ENCODE assay signal across 19 cellular contexts in the genomic region with DNA sequence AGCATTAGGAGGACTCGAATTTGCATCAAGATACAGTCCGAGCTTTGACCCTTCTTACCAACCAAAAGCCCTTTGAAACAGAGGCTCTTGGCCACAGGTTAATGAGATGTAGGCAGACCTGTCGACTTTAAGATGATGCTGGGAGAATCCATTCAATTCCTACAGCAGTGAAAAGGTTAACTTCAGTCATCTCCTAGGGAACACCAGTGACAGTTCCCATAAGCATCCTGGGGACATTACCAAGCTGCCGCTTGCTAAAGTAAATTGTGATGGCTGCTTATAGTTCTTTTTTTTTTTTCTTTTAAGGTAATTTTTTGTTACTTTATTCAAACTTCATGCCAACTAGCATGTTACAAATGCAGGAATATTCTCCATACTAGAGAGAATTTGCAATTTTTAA.
DNase-seq lines count a peak whose midpoint lies in the region; ATAC-seq and TF ChIP-seq lines count a peak whose summit lies in the region.
"Had no signal": no experiment of that assay in that cellular context is flagged by ENCODE, and none has a peak within 500 bp of the region (broad histone marks: within the 10 kb centered on the region; RNA-seq: fewer than 3 reads in every experiment).

No MANE protein-coding gene starts in this region.

- TF ChIP-seq RAD21 in neural cell (conservative IDR thresholded peaks at IDR 0.05), result peak; percentile 25

- peak overlapping the region; percentile 95 for H3K27ac ChIP-seq in neural cell (ENCODE audit: low read length)
- H3K27ac ChIP-seq: 22Rv1, BLaER1, KMS-11 had no signal

- TF ChIP-seq EP300 in neural cell (conservative IDR thresholded peaks at IDR 0.05; ENCODE audit: poor library complexity, severe bottlenecking), result peak; percentile 70

- H3K4me2 ChIP-seq in neural cell (ENCODE audit: low read length), result peak overlapping the region; percentile 77
- H3K4me2 ChIP-seq: BLaER1, KMS-11 had no signal

- peaks cover 9% of the 10 kb centered on the region for H3F3A ChIP-seq in neural cell (ENCODE audit: insufficient read depth, low read length, poor library complexity, severe bottlenecking)

- H3K4me3 ChIP-seq in neural cell (ENCODE audit: low read length) (peak overlapping the region; percentile 56), MG63 (no peak overlapping the region)
- H3K4me3 ChIP-seq: BLaER1 had no signal

- peak overlapping the region; percentile 74 for H3K9ac ChIP-seq in neural cell (ENCODE audit: low read length)
- H3K9ac ChIP-seq: BLaER1, KMS-11 had no signal

- H3K9me2 ChIP-seq in neural cell (ENCODE audit: insufficient read depth, low read length), result no peaks in the 10 kb centered on the region

- H3K36me3 ChIP-seq in neural cell (ENCODE audit: insufficient read depth, low read length) (no peaks in the 10 kb centered on the region), MG63 (no peaks in the 10 kb centered on the region)
- H3K36me3 ChIP-seq: BLaER1 had no signal

- H4K20me1 ChIP-seq in neural cell (ENCODE audit: insufficient read depth), result no peaks in the 10 kb centered on the region
- H4K20me1 ChIP-seq: BLaER1 had no signal

- H3K27me3 ChIP-seq in neural cell (ENCODE audit: insufficient read depth, low read depth, low read length) (no peaks in the 10 kb centered on the region), MG63 (no peaks in the 10 kb centered on the region; the same call in 1 of the 2 replicates)
- H3K27me3 ChIP-seq: BLaER1 had no signal

- DNase-seq in DMS53 (lab: John Stamatoyannopoulos, UW) (peak; percentile 9), DMS53 treated with DMSO at 0.1 percent for 48 hours (lab: John Stamatoyannopoulos, UW; ENCODE audit: unreplicated experiment) (no peak), NCI-H146 treated with DMSO at 0.1 percent for 48 hours (lab: John Stamatoyannopoulos, UW; ENCODE audit: unreplicated experiment) (peak; percentile 4), NCI-H345 treated with DMSO at 0.1 percent for 48 hours (lab: John Stamatoyannopoulos, UW; ENCODE audit: unreplicated experiment) (peak; percentile 80), COLO668 (lab: John Stamatoyannopoulos, UW; ENCODE audit: unreplicated experiment) (no peak), MG63 (no peak)
- DNase-seq in stimulated activated naive CD8-positive, alpha-beta T cell treated with anti-CD3 and anti-CD28 coated beads, Interleukin-15, Interleukin-2, amounts not matched to agents 100 U/mL and 50 U/mL, for 24 hours, result no peak
- DNase-seq: CD8-positive, alpha-beta memory T cell; DMS 273 treated with DMSO at 0.1 percent for 48 hours; HCEC 1CT; MM.1S; NCI-H1436; NCI-H446 treated with DMSO at 0.1 percent for 48 hours; SIG-M5 had no signal

- no peak for ATAC-seq in stimulated activated naive CD8-positive, alpha-beta T cell treated with anti-CD3 and anti-CD28 coated beads, Interleukin-15, Interleukin-2, amounts not matched to agents 100 U/mL and 50 U/mL, for 24 hours
- ATAC-seq: HepG2 had no signal

- TF ChIP-seq CTCF in neural cell (IDR thresholded peaks at IDR 0.05; ENCODE audit: poor library complexity, severe bottlenecking), result no peak

- H2AFZ ChIP-seq in neural cell (ENCODE audit: low read depth, low read length), result no peak overlapping the region

- H3K9me3 ChIP-seq in neural cell (ENCODE audit: low read length) (no peaks in the 10 kb centered on the region), MG63 (no peaks in the 10 kb centered on the region)
- H3K9me3 ChIP-seq: BLaER1 had no signal

- H3K79me2 ChIP-seq in neural cell (replicated peaks; ENCODE audit: insufficient read depth, low read length), result peaks cover 33% of the 10 kb centered on the region

TF ChIP-seq in neural cell, 6 proteins besides CTCF, POLR2A, EP300 and RAD21:
- TF ChIP-seq SMC3 (conservative IDR thresholded peaks at IDR 0.05; ENCODE audit: poor library complexity) (peak; percentile 43), POLR2AphosphoS5 (IDR thresholded peaks at IDR 0.05) (peak; percentile 61), MXI1 (conservative IDR thresholded peaks at IDR 0.05; ENCODE audit: poor library complexity, severe bottlenecking) (no peak)

Comparison
In these comparisons a context has a peak if more than half of its experiments do, and no peak if none do; other contexts are left out.
1. DNase-seq: peak in DMS53 (single experiment), NCI-H146 treated with DMSO at 0.1 percent for 48 hours (single experiment) and NCI-H345 treated with DMSO at 0.1 percent for 48 hours (single experiment); none in DMS53 treated with DMSO at 0.1 percent for 48 hours (single experiment), stimulated activated naive CD8-positive, alpha-beta T cell treated with anti-CD3 and anti-CD28 coated beads, Interleukin-15, Interleukin-2, amounts not matched to agents 100 U/mL and 50 U/mL, for 24 hours (single experiment), COLO668 (single experiment) and MG63 (single experiment).